Comparison of ENCODE assay signal across 1 cellular context in genomic region chr1:119632103-119632490, GRCh38.
TF ChIP-seq lines count a peak whose summit lies in the region.

No MANE protein-coding gene starts in this region.

TF ChIP-seq in GM23338, 12 proteins besides CTCF, POLR2A, EP300 and RAD21 (continued from another document):
- TF ChIP-seq ZNF462 (CRISPR knock-in tag; IDR thresholded peaks at IDR 0.05) (no peak), STAT1 (IDR thresholded peaks at IDR 0.05; ENCODE audit: unreplicated experiment) (no peak), ZNF114 (CRISPR knock-in tag; IDR thresholded peaks at IDR 0.05) (no peak), POLR2AphosphoS5 (IDR thresholded peaks at IDR 0.05; ENCODE audit: low read depth) (no peak), CREB1 (CRISPR knock-in tag; IDR thresholded peaks at IDR 0.05; ENCODE audit: low read depth) (no peak), REST (IDR thresholded peaks at IDR 0.05; ENCODE audit: unreplicated experiment) (no peak), NANOG (IDR thresholded peaks at IDR 0.05; ENCODE audit: borderline replicate concordance) (no peak)
TF ChIP-seq in GM23338: peak in this region for 0.
